In genomic region chrX:119465555-119465954, GRCh38 we compare ENCODE assay signal across 8 cellular contexts.
"Had no signal": no experiment of that assay in that cellular context is flagged by ENCODE, and none has a peak within 500 bp of the region (broad histone marks: within the 10 kb centered on the region; RNA-seq: fewer than 3 reads in every experiment).

No MANE protein-coding gene starts in this region.

- DNase-seq: GDM1, GF-D8 had no signal

- H3K4me3 ChIP-seq: GM12878 had no signal

- FAIRE-seq: G401.6, GM12878, GM12891, GM12892, GM18507, GM19239 had no signal

- ATAC-seq: GM12878 had no signal
